Comparison of ENCODE assay signal across 8 cellular contexts in the genomic region with DNA sequence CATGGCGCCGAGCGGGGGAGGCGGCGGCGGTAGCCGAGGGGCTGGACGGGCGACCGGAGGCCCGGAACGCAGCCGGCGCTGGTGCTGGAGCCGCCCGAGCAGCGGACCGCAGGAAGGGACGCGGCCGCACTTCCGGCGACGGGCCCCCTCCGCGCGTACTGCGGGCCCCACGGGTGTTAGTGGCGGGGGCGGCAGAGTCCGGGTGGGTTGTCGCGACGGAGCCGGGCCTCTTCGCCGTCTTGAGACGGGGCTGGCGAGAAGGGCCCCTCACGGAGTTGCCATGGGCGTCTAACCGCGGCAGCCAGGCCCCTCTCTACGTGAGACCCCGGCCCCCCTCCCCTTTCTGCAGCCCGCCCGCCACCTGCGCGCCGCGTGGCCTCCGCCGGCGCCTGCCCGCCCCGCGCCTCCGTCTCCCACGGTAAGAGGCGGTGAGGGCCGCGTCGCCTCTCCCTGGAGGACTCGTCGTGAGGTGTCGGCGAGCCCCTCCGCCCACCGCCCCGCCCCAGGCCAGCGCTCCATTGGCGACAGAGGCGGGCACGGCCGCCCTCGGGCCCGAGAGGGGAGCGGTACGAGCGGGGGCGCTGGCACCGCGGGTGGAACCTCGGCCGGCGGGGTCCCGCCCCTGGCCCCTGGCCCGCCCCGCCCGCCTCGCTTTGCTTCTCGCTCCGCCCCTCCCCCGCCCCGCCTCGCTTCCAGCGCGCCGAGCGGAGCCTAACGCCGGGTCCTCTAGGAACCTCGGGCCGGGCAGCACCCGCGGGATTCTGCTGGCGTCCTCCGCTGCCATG. TPM values are rescaled to one million over a fixed set of nuclear protein-coding genes. Genes with fewer than 3 reads are reported as not detected.
DNase-seq lines count a peak whose midpoint lies in the region; ATAC-seq and TF ChIP-seq lines count a peak whose summit lies in the region.

A gene with protein sequence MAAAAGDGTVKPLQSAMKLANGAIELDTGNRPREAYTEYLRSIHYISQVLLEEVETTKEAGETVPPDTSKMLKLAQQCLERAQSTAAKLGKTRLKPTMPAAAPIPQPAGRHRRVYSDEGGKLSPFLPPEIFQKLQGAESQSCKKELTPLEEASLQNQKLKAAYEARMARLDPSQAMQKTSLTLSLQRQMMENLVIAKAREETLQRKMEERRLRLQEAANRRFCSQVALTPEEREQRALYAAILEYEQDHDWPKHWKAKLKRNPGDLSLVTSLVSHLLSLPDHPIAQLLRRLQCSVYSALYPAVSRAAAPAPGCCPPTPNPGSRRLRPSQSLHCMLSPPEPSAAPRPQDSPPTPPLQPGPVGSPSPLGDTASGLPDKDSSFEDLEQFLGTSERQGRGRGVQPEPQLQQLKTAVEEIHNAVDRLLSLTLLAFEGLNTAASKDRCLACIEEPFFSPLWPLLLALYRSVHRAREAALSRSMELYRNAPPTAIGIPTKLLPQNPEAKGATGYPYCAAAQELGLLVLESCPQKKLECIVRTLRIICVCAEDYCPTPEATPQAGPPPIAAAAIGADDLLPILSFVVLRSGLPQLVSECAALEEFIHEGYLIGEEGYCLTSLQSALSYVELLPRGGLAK (minus strand): TSS at position 40 of the 785 bp plus-strand sequence. CDS start 37 bp downstream, at position 3.
A gene with protein sequence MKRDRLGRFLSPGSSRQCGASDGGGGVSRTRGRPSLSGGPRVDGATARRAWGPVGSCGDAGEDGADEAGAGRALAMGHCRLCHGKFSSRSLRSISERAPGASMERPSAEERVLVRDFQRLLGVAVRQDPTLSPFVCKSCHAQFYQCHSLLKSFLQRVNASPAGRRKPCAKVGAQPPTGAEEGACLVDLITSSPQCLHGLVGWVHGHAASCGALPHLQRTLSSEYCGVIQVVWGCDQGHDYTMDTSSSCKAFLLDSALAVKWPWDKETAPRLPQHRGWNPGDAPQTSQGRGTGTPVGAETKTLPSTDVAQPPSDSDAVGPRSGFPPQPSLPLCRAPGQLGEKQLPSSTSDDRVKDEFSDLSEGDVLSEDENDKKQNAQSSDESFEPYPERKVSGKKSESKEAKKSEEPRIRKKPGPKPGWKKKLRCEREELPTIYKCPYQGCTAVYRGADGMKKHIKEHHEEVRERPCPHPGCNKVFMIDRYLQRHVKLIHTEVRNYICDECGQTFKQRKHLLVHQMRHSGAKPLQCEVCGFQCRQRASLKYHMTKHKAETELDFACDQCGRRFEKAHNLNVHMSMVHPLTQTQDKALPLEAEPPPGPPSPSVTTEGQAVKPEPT (plus strand): TSS at position 679 of the 785 bp plus-strand sequence. CDS start 104 bp downstream, at position 783.

- H3K4me1 Mint-ChIP-seq in endothelial cell (ENCODE audit: unreplicated experiment) (peaks cover 13% of the 10 kb centered on the region), mesothelial cell of epicardium (peaks cover 16% of the 10 kb centered on the region)

- peak within 1 kb of the TSS; percentile 88 for H3K4me3 Mint-ChIP-seq in endothelial cell (ENCODE audit: unreplicated experiment)
- H3K4me3 Mint-ChIP-seq in mesothelial cell of epicardium = peak within 1 kb of the TSS; percentile 77

- no peaks in the 10 kb centered on the region for H3K9me3 Mint-ChIP-seq in endothelial cell (ENCODE audit: unreplicated experiment)
- H3K9me3 Mint-ChIP-seq in mesothelial cell of epicardium = no peaks in the 10 kb centered on the region

- DNase-seq in AG09309 (ENCODE audit: low read depth) = no peak
- peak; percentile 68 for DNase-seq in NOMO-1 treated with DMSO at 0.1 percent for 48 hours (lab: John Stamatoyannopoulos, UW; ENCODE audit: unreplicated experiment)
- peak; percentile 61 for DNase-seq in activated CD8-positive, alpha-beta memory T cell treated with anti-CD3 and anti-CD28 coated beads, Interleukin-2, amount 50 U/mL, for 1 hour (ENCODE audit: extremely low read depth)
- DNase-seq in endothelial cell (ENCODE audit: low spot score) = peak; percentile 81
- DNase-seq in mesothelial cell of epicardium (ENCODE audit: low spot score in 2 of 2, unreplicated experiment in 2 of 2) = peak; percentile 68 to 80
- DNase-seq in stimulated activated CD8-positive, alpha-beta memory T cell treated with anti-CD3 and anti-CD28 coated beads, Interleukin-15, amount 100 ng/mL, for 48 hours (ENCODE audit: low read depth in 2 of 2) = peak; percentile 76 to 78

- H3K27ac Mint-ChIP-seq in endothelial cell (ENCODE audit: unreplicated experiment) (no peak within 1 kb of the TSS), mesothelial cell of epicardium (peak within 1 kb of the TSS; percentile 56)

- H3K36me3 Mint-ChIP-seq in endothelial cell (ENCODE audit: low read depth, unreplicated experiment) = peaks cover 11% of the 10 kb centered on the region
- peaks cover 15% of the 10 kb centered on the region for H3K36me3 Mint-ChIP-seq in mesothelial cell of epicardium

- H3K27me3 Mint-ChIP-seq in endothelial cell (ENCODE audit: unreplicated experiment) (peaks cover 23% of the 10 kb centered on the region), mesothelial cell of epicardium (ENCODE audit: low read depth) (no peaks in the 10 kb centered on the region)

- ATAC-seq in GM19023 (IDR thresholded peaks at IDR 0.05; ENCODE audit: unreplicated experiment) (peak; percentile 63), HG03280 (IDR thresholded peaks at IDR 0.05; ENCODE audit: unreplicated experiment) (peak; percentile 55)

- no peak for TF ChIP-seq CTCF in AG09309 (IDR thresholded peaks at IDR 0.05; ENCODE audit: control insufficient read depth, insufficient read depth, low read depth, low read length, missing control alignments)
- TF ChIP-seq CTCF in endothelial cell (IDR thresholded peaks at IDR 0.05; ENCODE audit: unreplicated experiment) = no peak
- TF ChIP-seq CTCF in mesothelial cell of epicardium (IDR thresholded peaks at IDR 0.05; ENCODE audit: unreplicated experiment) = no peak

- peak within 1 kb of the TSS; percentile 71 for H3K4me3 ChIP-seq in AG09309 (ENCODE audit: control insufficient read depth, low read depth, low read length)

RNA-seq across cellular contexts. Expression of the first gene that starts in this region (rescaled TPM):
- total RNA-seq in endothelial cell (ENCODE audit: unreplicated experiment) = 12.2 TPM
- 17.1 to 18.3 TPM (median 17.5 TPM) in 3 replicates for total RNA-seq in mesothelial cell of epicardium

RNA-seq across cellular contexts. Expression of the second gene that starts in this region (rescaled TPM):
- 25.4 TPM for total RNA-seq in endothelial cell (ENCODE audit: unreplicated experiment)
- total RNA-seq in mesothelial cell of epicardium = 35.0 to 42.2 TPM (median 39.3 TPM) in 3 replicates
